Comparison of ENCODE assay signal across 20 cellular contexts in the genomic region with DNA sequence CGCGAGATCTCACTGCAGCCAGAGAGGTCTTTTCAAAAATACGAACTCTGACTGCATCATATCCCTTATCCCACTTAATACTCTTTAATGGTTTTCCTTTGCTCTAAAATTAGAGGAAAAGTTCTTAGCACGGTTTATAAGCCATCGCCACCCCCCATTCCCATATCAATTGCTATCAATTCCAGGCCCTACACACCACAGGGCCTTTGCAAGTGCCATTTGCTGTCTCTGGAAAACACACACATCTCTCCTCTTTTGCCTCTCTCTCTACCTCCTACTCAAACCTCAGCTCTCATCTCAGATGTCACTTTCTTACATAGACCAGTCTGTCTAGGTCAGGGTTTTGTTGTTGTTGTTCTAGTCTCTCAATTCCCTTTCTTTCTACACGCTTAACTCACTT.
"Had no signal": no experiment of that assay in that cellular context is flagged by ENCODE, and none has a peak within 500 bp of the region (broad histone marks: within the 10 kb centered on the region; RNA-seq: fewer than 3 reads in every experiment).

No MANE protein-coding gene starts in this region.

- H3K27ac ChIP-seq: coronary artery, esophagus squamous epithelium, psoas muscle, sigmoid colon, thoracic aorta, tibial nerve, vagina had no signal

- H3K4me3 ChIP-seq: coronary artery, esophagus squamous epithelium, lung, psoas muscle, sigmoid colon, thoracic aorta, tibial nerve, vagina had no signal

- H3K27ac Mint-ChIP-seq: effector memory CD8-positive, alpha-beta T cell; memory B cell; natural killer cell treated with Interleukin-12 subunit alpha and Interleukin-12 subunit beta and Interleukin-15 and Interleukin-18, amount 100 ng/mL, for 72 hours; stimulated activated naive B cell treated with anti-CD40 and anti-IgM and Interleukin-4, amounts not matched to agents 10 μg/mL and 1 μg/mL and 100 μg/mL, for 72 hours; stimulated activated naive CD8-positive, alpha-beta T cell treated with anti-CD3 and anti-CD28 coated beads, Interleukin-15, Interleukin-2, amounts not matched to agents 100 ng/mL and 50 ng/mL, for 24 hours had no signal

- H3K4me3 Mint-ChIP-seq: effector memory CD8-positive, alpha-beta T cell; memory B cell; natural killer cell treated with Interleukin-12 subunit alpha and Interleukin-12 subunit beta and Interleukin-15 and Interleukin-18, amount 100 ng/mL, for 72 hours; neural crest cell; stimulated activated naive B cell treated with anti-CD40 and anti-IgM and Interleukin-4, amounts not matched to agents 10 μg/mL and 1 μg/mL and 100 μg/mL, for 72 hours; stimulated activated naive CD8-positive, alpha-beta T cell treated with anti-CD3 and anti-CD28 coated beads, Interleukin-15, Interleukin-2, amounts not matched to agents 100 ng/mL and 50 ng/mL, for 24 hours had no signal

- DNase-seq: dermis blood vessel endothelial cell; effector memory CD8-positive, alpha-beta T cell; esophagus squamous epithelium; foreskin melanocyte; kidney; psoas muscle; right cardiac atrium; sigmoid colon; stimulated activated CD4-positive, alpha-beta T cell treated with anti-CD3 and anti-CD28 coated beads, Interleukin-4, amount 100 ng/mL, for 4 hours; stimulated activated naive B cell treated with anti-CD40 and anti-IgM and Interleukin-4, amounts not matched to agents 10 μg/mL and 1 μg/mL and 100 μg/mL, for 72 hours had no signal

- H3K36me3 Mint-ChIP-seq: memory B cell; natural killer cell treated with Interleukin-12 subunit alpha and Interleukin-12 subunit beta and Interleukin-15 and Interleukin-18, amount 100 ng/mL, for 72 hours; stimulated activated naive B cell treated with anti-CD40 and anti-IgM and Interleukin-4, amounts not matched to agents 10 μg/mL and 1 μg/mL and 100 μg/mL, for 72 hours had no signal

- H3K9me3 ChIP-seq: esophagus squamous epithelium, psoas muscle, sigmoid colon, thoracic aorta, tibial nerve, vagina had no signal

- H3K4me1 ChIP-seq: vagina had no signal

- ATAC-seq: effector memory CD8-positive, alpha-beta T cell; left lobe of liver; natural killer cell treated with Interleukin-12 subunit alpha and Interleukin-12 subunit beta and Interleukin-15 and Interleukin-18, amount 100 ng/mL, for 72 hours; psoas muscle; right cardiac atrium; stimulated activated naive B cell treated with anti-CD40 and anti-IgM and Interleukin-4, amounts not matched to agents 10 μg/mL and 1 μg/mL and 100 μg/mL, for 72 hours had no signal

- H3K27me3 ChIP-seq: esophagus squamous epithelium, sigmoid colon, tibial nerve, vagina had no signal

- H3K36me3 ChIP-seq: esophagus squamous epithelium, sigmoid colon, thoracic aorta, tibial nerve, vagina had no signal

- H3K9me3 Mint-ChIP-seq: effector memory CD8-positive, alpha-beta T cell; memory B cell; natural killer cell treated with Interleukin-12 subunit alpha and Interleukin-12 subunit beta and Interleukin-15 and Interleukin-18, amount 100 ng/mL, for 72 hours; neural crest cell; stimulated activated naive B cell treated with anti-CD40 and anti-IgM and Interleukin-4, amounts not matched to agents 10 μg/mL and 1 μg/mL and 100 μg/mL, for 72 hours; stimulated activated naive CD8-positive, alpha-beta T cell treated with anti-CD3 and anti-CD28 coated beads, Interleukin-15, Interleukin-2, amounts not matched to agents 100 ng/mL and 50 ng/mL, for 24 hours had no signal
